ENCODE assay signal across 8 cellular contexts in genomic region chr16:50509521-50510341, GRCh38. TPM values are rescaled to one million over a fixed set of nuclear protein-coding genes. Genes with fewer than 3 reads are reported as not detected.
DNase-seq lines count a peak whose midpoint lies in the region; ATAC-seq and TF ChIP-seq lines count a peak whose summit lies in the region.

No MANE protein-coding gene starts in this region.

- H4K20me1 ChIP-seq in HCT116 (ENCODE audit: insufficient read depth), result no peaks in the 10 kb centered on the region

- no peak overlapping the region for H3K27ac Mint-ChIP-seq in endodermal cell

- peaks cover 5% of the 10 kb centered on the region for H3K9me3 Mint-ChIP-seq in endodermal cell

- CTCF ChIA-PET in HCT116 (lab: Charles Lee), result interaction anchor here (0.7 to 1.0 kb wide), 5 partner anchors 9 to 135 kb away, joined by 3 to 8 read pairs (median 4); no protein-coding TSS in a partner anchor

- no peaks in the 10 kb centered on the region for H3K79me2 ChIP-seq in HCT116 (ENCODE audit: insufficient read depth, low read length)

- no peaks in the 10 kb centered on the region for H3K9me2 ChIP-seq in HCT116 (ENCODE audit: insufficient read depth)

- H3K27me3 ChIP-seq in BE2C, result no peaks in the 10 kb centered on the region
- H3K27me3 ChIP-seq in HCT116 (ENCODE audit: insufficient read depth, low read length), result no peaks in the 10 kb centered on the region
- no peaks in the 10 kb centered on the region for H3K27me3 ChIP-seq in endodermal cell (ENCODE audit: control insufficient read depth, insufficient read depth, low read length, poor library complexity, severe bottlenecking)

- H3K9ac ChIP-seq in HCT116 (ENCODE audit: low read length), result no peak overlapping the region
- no peak overlapping the region for H3K9ac ChIP-seq in endodermal cell (ENCODE audit: extremely low read depth, low read length, poor library complexity, severe bottlenecking)

- no peak overlapping the region for H3K4me3 Mint-ChIP-seq in endodermal cell

- BruUV-seq in HCT116 (replicated peaks; lab: Mats Ljungman, UMichigan), result no TSS peak

- peak; percentile 93 for TF ChIP-seq CTCF in BE2C (IDR thresholded peaks at IDR 0.05; ENCODE audit: low read depth, low read length)
- peak; percentile 67 to 97 (median 90) for TF ChIP-seq CTCF in HCT116 (IDR thresholded peaks at IDR 0.05 in 2 of 3, conservative IDR thresholded peaks at IDR 0.05 in 1 of 3; ENCODE audit: borderline replicate concordance in 1 of 3, insufficient read depth in 1 of 3, low read depth in 2 of 3, low read length in 2 of 3)
- TF ChIP-seq CTCF in WI38 (IDR thresholded peaks at IDR 0.05; ENCODE audit: low read depth, low read length), result peak; percentile 76
- peak; percentile 97 for TF ChIP-seq CTCF in endodermal cell (conservative IDR thresholded peaks at IDR 0.05)
- peak; percentile 69 for TF ChIP-seq CTCF in retinal pigment epithelial cell (conservative IDR thresholded peaks at IDR 0.05; ENCODE audit: low read depth, low read length)

- no peaks in the 10 kb centered on the region for H3K9me3 ChIP-seq in BE2C
- no peaks in the 10 kb centered on the region for H3K9me3 ChIP-seq in HCT116 (ENCODE audit: control insufficient read depth in 1 of 2, insufficient read depth in 1 of 2, low read depth in 1 of 2, low read length in 2 of 2)
- peaks cover 8% of the 10 kb centered on the region for H3K9me3 ChIP-seq in endodermal cell (ENCODE audit: control insufficient read depth, low read length)

- no peaks in the 10 kb centered on the region for H3K36me3 Mint-ChIP-seq in endodermal cell (ENCODE audit: low read depth)

- H3K27me3 Mint-ChIP-seq in endodermal cell (ENCODE audit: insufficient read depth), result no peaks in the 10 kb centered on the region

- intact Hi-C loops in HCT116 (cut with micrococcal nuclease), result loop anchor here (1.0 kb wide), 1 partner anchor 135 kb away; no protein-coding TSS in a partner anchor

- H3K4me2 ChIP-seq in HCT116 (ENCODE audit: low read length), result no peak overlapping the region

- H2AFZ ChIP-seq in HCT116 (ENCODE audit: low read depth, low read length, poor library complexity, severe bottlenecking), result no peak overlapping the region

- no peak for TF ChIP-seq POLR2A in HCT116 (IDR thresholded peaks at IDR 0.05; ENCODE audit: borderline replicate concordance, extremely low read depth, insufficient read depth, insufficient read length)

- RAD21 ChIA-PET in HCT116 (lab: Charles Lee; ENCODE audit: low non-redundant PET in 1 of 2, low total read pairs in 2 of 2, uncharacterized antibody in 2 of 2, unreplicated experiment in 2 of 2), result no interaction called here

- peaks cover 15% of the 10 kb centered on the region for H3K4me1 Mint-ChIP-seq in endodermal cell

- POLR2A ChIA-PET in HCT116 (lab: Charles Lee), result no interaction called here

- H3K36me3 ChIP-seq in BE2C (no peaks in the 10 kb centered on the region), HCT116 (ENCODE audit: control insufficient read depth in 1 of 2, insufficient read depth in 2 of 2, low read length in 2 of 2) (no peaks in the 10 kb centered on the region), endodermal cell (ENCODE audit: control insufficient read depth, insufficient read depth, low read length) (no peaks in the 10 kb centered on the region)

- peak; percentile 68 for ATAC-seq in HCT116
- ATAC-seq in HG02588 (IDR thresholded peaks at IDR 0.05; ENCODE audit: unreplicated experiment), result no peak
- no peak for ATAC-seq in GM19395 (IDR thresholded peaks at IDR 0.05; ENCODE audit: unreplicated experiment)

- DNase-seq in BE2C (peak; percentile 56), HCT116 (ENCODE audit: low read depth, low spot score) (peak; percentile 40), endodermal cell (peak; percentile 91), retinal pigment epithelial cell (ENCODE audit: low read depth) (no peak), NCI-H446 treated with DMSO at 0.1 percent for 48 hours (lab: John Stamatoyannopoulos, UW) (no peak)

- H3K27ac ChIP-seq in HCT116 (ENCODE audit: low read depth, low read length) (no peak overlapping the region), endodermal cell (ENCODE audit: low read depth, low read length) (no peak overlapping the region)

- WGBS in endodermal cell (ENCODE audit: insufficient coverage in 1 of 2, insufficient read length in 1 of 2), 2 experiments, result 66 to 77% methylated on average over 8 to 10 of the region's 10 CpGs

- H3K4me1 ChIP-seq in BE2C (no peaks in the 10 kb centered on the region), HCT116 (ENCODE audit: control insufficient read depth in 1 of 2, insufficient read depth in 2 of 2, low read length in 2 of 2) (peaks cover 0 to 2% of the 10 kb centered on the region in 2 experiments; a peak in 3 of 4 replicates), endodermal cell (ENCODE audit: control insufficient read depth, insufficient read depth, low read length) (peaks cover 2% of the 10 kb centered on the region)

- TF ChIP-seq RAD21 in HCT116 (IDR thresholded peaks at IDR 0.05; ENCODE audit: low read depth), result peak; percentile 84

- H3K4me3 ChIP-seq in BE2C (ENCODE audit: low read depth, low read length) (no peak overlapping the region), HCT116 (replicated peaks in 1 of 2; ENCODE audit: low read depth in 1 of 2, low read length in 2 of 2) (no peak overlapping the region), WI38 (ENCODE audit: low read depth, low read length) (no peak overlapping the region), endodermal cell (ENCODE audit: low read length) (no peak overlapping the region), retinal pigment epithelial cell (ENCODE audit: low read length) (no peak overlapping the region)

TF ChIP-seq in HCT116, 20 proteins besides CTCF, POLR2A, EP300 and RAD21:
- TF ChIP-seq POLR2AphosphoS5 (IDR thresholded peaks at IDR 0.05; ENCODE audit: low read depth, low read length) (no peak), SRF (IDR thresholded peaks at IDR 0.05; ENCODE audit: low read depth) (no peak), FOSL1 (IDR thresholded peaks at IDR 0.05; ENCODE audit: low read depth) (no peak), TCF7L2 (IDR thresholded peaks at IDR 0.05; ENCODE audit: borderline replicate concordance, extremely low read depth, insufficient read depth, insufficient read length) (no peak), EGR1 (IDR thresholded peaks at IDR 0.05; ENCODE audit: low read depth) (no peak), SP1 (IDR thresholded peaks at IDR 0.05; ENCODE audit: low read depth) (no peak), ZNF274 (IDR thresholded peaks at IDR 0.05; ENCODE audit: low read depth, low read length) (no peak), MAX (IDR thresholded peaks at IDR 0.05) (no peak), CEBPB (IDR thresholded peaks at IDR 0.05; ENCODE audit: low read depth) (no peak), SIN3A (IDR thresholded peaks at IDR 0.05; ENCODE audit: low read depth) (no peak), EZH2phosphoT487 (IDR thresholded peaks at IDR 0.05; ENCODE audit: borderline replicate concordance) (no peak)
- TF ChIP-seq, protein P1, sequence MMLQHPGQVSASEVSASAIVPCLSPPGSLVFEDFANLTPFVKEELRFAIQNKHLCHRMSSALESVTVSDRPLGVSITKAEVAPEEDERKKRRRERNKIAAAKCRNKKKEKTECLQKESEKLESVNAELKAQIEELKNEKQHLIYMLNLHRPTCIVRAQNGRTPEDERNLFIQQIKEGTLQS (IDR thresholded peaks at IDR 0.05), result no peak
- TF ChIP-seq, protein P2, sequence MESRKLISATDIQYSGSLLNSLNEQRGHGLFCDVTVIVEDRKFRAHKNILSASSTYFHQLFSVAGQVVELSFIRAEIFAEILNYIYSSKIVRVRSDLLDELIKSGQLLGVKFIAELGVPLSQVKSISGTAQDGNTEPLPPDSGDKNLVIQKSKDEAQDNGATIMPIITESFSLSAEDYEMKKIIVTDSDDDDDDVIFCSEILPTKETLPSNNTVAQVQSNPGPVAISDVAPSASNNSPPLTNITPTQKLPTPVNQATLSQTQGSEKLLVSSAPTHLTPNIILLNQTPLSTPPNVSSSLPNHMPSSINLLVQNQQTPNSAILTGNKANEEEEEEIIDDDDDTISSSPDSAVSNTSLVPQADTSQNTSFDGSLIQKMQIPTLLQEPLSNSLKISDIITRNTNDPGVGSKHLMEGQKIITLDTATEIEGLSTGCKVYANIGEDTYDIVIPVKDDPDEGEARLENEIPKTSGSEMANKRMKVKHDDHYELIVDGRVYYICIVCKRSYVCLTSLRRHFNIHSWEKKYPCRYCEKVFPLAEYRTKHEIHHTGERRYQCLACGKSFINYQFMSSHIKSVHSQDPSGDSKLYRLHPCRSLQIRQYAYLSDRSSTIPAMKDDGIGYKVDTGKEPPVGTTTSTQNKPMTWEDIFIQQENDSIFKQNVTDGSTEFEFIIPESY (IDR thresholded peaks at IDR 0.05; ENCODE audit: extremely low read depth, insufficient replicate concordance, low read length), result no peak

RNA-seq across cellular contexts. Expression of gene NKD1, which starts 38.5 kb away (rescaled TPM):
- 0.48 TPM for polyA plus RNA-seq in BE2C (2012; ENCODE audit: insufficient read depth, insufficient read length, low read depth)
- total RNA-seq in HCT116 (2021; ENCODE audit: unreplicated experiment) (11.4 TPM), endodermal cell (1 to 10 TPM; 7.0 to 9.5 TPM)
- 1.5 and 2.8 TPM in 2 replicates for polyA plus RNA-seq in HCT116 (2012)
- 32.4 TPM for polyA plus RNA-seq in endodermal cell (2013, experiment 1 of 2)
- polyA plus RNA-seq in endodermal cell (2013, experiment 2 of 2), result 20.2 TPM

Comparison
In these comparisons a context has a peak if more than half of its experiments do, and no peak if none do; other contexts are left out.
1. DNase-seq: peak in BE2C (single experiment), HCT116 (single experiment) and endodermal cell (single experiment); none in retinal pigment epithelial cell (single experiment) and NCI-H446 treated with DMSO at 0.1 percent for 48 hours (single experiment).
2. Peak in every context shown above with its lines, with median percentiles within 50 percentile points of each other: CTCF ChIP-seq.